In genomic region chr10:101588879-101589278, GRCh38 we compare ENCODE assay signal across 8 cellular contexts. TPM values are rescaled to one million over a fixed set of nuclear protein-coding genes. Genes with fewer than 3 reads are reported as not detected.
A peak's percentile ranks its signal among the peaks of the same experiment; 100 is the strongest.
DNase-seq lines count a peak whose midpoint lies in the region; ATAC-seq and TF ChIP-seq lines count a peak whose summit lies in the region.

No MANE protein-coding gene starts in this region.

- no peak for TF ChIP-seq CTCF in esophagus muscularis mucosa (IDR thresholded peaks at IDR 0.05)
- no peak for TF ChIP-seq CTCF in sigmoid colon (IDR thresholded peaks at IDR 0.05)

- TF ChIP-seq POLR2A in esophagus muscularis mucosa (IDR thresholded peaks at IDR 0.05; ENCODE audit: low read depth) (no peak), sigmoid colon (IDR thresholded peaks at IDR 0.05) (no peak)

- no peak for ATAC-seq in GM19328 (IDR thresholded peaks at IDR 0.05; ENCODE audit: unreplicated experiment)

- H3K36me3 ChIP-seq in esophagus muscularis mucosa = peaks cover 6 to 21% (median 13%) of the 10 kb centered on the region in 4 donors
- peaks cover 0 to 12% (median 0%) of the 10 kb centered on the region in 4 donors for H3K36me3 ChIP-seq in sigmoid colon

- H3K4me3 ChIP-seq in esophagus muscularis mucosa (peak overlapping the region; percentile 85 to 90 (median 88)), sigmoid colon (peak overlapping the region; percentile 84 to 96 (median 88))

- H3K27ac ChIP-seq in esophagus muscularis mucosa (replicated peaks in 1 of 4) = no peak overlapping the region
- H3K27ac ChIP-seq in sigmoid colon = no peak overlapping the region

- DNase-seq in GM03348 (ENCODE audit: low spot score) (peak; percentile 60), RKO (ENCODE audit: low spot score) (peak; percentile 82), esophagus muscularis mucosa (ENCODE audit: extremely low spot score) (no peak), sigmoid colon (no peak), GM19238 (ENCODE audit: insufficient read length, low spot score) (no peak), NCI-H446 (lab: John Stamatoyannopoulos, UW) (no peak), cortex of kidney (lab: John Stamatoyannopoulos, UW) (no peak)

- no peaks in the 10 kb centered on the region for H3K27me3 ChIP-seq in esophagus muscularis mucosa
- no peaks in the 10 kb centered on the region for H3K27me3 ChIP-seq in sigmoid colon

- no peak for TF ChIP-seq EP300 in esophagus muscularis mucosa (IDR thresholded peaks at IDR 0.05)
- no peak for TF ChIP-seq EP300 in sigmoid colon (IDR thresholded peaks at IDR 0.05)

- WGBS in esophagus muscularis mucosa = 74% methylated on average over 5 of the region's 5 CpGs
- 72 to 83% methylated on average over 5 of the region's 5 CpGs for WGBS in sigmoid colon, 2 donors

- intact Hi-C loops in esophagus muscularis mucosa (cut with DNase I) (no loop called here), sigmoid colon (cut with DNase I) (loop anchor here (5.0 kb wide), 2 partner anchors 193 to 237 kb away; partner anchors contain the start of genes BTRC and NPM3)

- no peaks in the 10 kb centered on the region for H3K9me3 ChIP-seq in esophagus muscularis mucosa
- H3K9me3 ChIP-seq in sigmoid colon = no peaks in the 10 kb centered on the region

- H3K4me1 ChIP-seq in esophagus muscularis mucosa (peaks cover 18 to 33% (median 23%) of the 10 kb centered on the region in 4 donors), sigmoid colon (peaks cover 0 to 28% (median 20%) of the 10 kb centered on the region in 4 donors)

RNA-seq across cellular contexts. Expression of gene DPCD, which starts 0.8 kb away (rescaled TPM):
- total RNA-seq in esophagus muscularis mucosa (10 to 100 TPM; 13.8 to 24.2 (median 18.1) TPM), sigmoid colon (10 to 100 TPM; 18.5 to 80.2 (median 40.0) TPM)
- polyA plus RNA-seq in sigmoid colon = 10 to 100 TPM; 13.2 to 25.7 (median 24.9) TPM

RNA-seq across cellular contexts. Expression of gene POLL, which starts 0.8 kb away (rescaled TPM):
- 10 to 100 TPM; 23.2 to 27.2 (median 26.0) TPM for total RNA-seq in esophagus muscularis mucosa
- total RNA-seq in sigmoid colon = 10 to 100 TPM; 25.3 to 39.6 (median 33.2) TPM
- 10 to 100 TPM in 2 of 3 donors, 1 to 10 TPM in 1; 9.0 to 29.4 (median 19.2) TPM for polyA plus RNA-seq in sigmoid colon

Comparison
In these comparisons a context has a peak if more than half of its experiments do, and no peak if none do; other contexts are left out.
1. DNase-seq: peak in GM03348 (single experiment) and RKO (single experiment); none in esophagus muscularis mucosa (single experiment), sigmoid colon (single experiment), GM19238 (single experiment), NCI-H446 (0 of 2) and cortex of kidney (single experiment).